Comparison of ENCODE assay signal across 8 cellular contexts in the genomic region with DNA sequence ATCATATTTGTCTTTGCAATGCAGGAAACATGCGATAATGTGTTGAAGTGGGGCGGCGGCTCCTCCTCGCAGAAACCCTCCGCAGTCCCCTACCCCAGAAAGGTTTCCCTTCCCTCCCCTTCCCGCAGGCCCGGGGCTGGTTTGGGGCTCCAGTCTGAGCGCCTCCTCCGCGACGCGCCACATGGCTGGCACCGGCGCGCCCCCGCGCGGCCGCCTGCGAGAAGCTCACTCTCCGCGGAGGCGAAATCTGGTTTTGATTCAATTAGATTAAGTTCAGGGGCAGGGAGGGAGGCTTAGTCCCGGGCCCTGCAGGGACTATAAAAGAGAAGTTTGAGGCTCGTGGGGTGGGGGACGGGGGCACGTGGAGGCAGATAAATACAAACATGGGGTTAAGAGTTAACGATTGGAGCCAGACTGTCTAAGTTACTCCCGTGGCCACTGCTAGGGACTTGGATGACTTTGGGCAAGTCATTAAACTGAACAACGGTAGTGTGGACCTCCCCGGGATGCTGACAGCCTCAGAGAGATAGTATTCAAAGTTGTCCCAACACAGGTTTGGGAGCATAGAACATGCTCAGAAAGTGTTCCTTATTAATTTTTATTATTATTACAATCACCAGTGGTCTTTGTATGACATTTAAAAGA.
DNase-seq lines count a peak whose midpoint lies in the region; ATAC-seq and TF ChIP-seq lines count a peak whose summit lies in the region.

No MANE protein-coding gene starts in this region.

- no peak overlapping the region for H3K9ac ChIP-seq in HUES64 (ENCODE audit: low read depth, low read length)

- H3K9me3 ChIP-seq in HUES64 (ENCODE audit: insufficient read depth, low read depth, low read length), result no peaks in the 10 kb centered on the region
- no peaks in the 10 kb centered on the region for H3K9me3 ChIP-seq in ascending aorta
- no peaks in the 10 kb centered on the region for H3K9me3 ChIP-seq in gastrocnemius medialis

- TF ChIP-seq CTCF in ascending aorta (IDR thresholded peaks at IDR 0.05) (peak; percentile 65 to 92 (median 83)), gastrocnemius medialis (IDR thresholded peaks at IDR 0.05 in 4 of 5, conservative IDR thresholded peaks at IDR 0.05 in 1 of 5) (peak; percentile 47 to 77 (median 68))

- no peak overlapping the region for H3K27ac ChIP-seq in HUES64 (ENCODE audit: low read depth, low read length)
- no peak overlapping the region for H3K27ac ChIP-seq in ascending aorta
- no peak overlapping the region for H3K27ac ChIP-seq in gastrocnemius medialis

- DNase-seq in Ammon's horn (ENCODE audit: low spot score) (peak; percentile 66), SW480 (ENCODE audit: low spot score) (peak; percentile 47), ascending aorta (ENCODE audit: low spot score in 2 of 2) (peak in 1 of 2 donors; percentile 61), hippocampal formation (lab: John Stamatoyannopoulos, UW) (peak; percentile 26 to 48), gastrocnemius medialis (peak; percentile 2 to 15)

- peak; percentile 77 for ATAC-seq in GM18868 (IDR thresholded peaks at IDR 0.05; ENCODE audit: unreplicated experiment)
- ATAC-seq in gastrocnemius medialis, result peak; percentile 26 to 64
- no peak for ATAC-seq in HG02763 (IDR thresholded peaks at IDR 0.05; ENCODE audit: unreplicated experiment)

- WGBS in HUES64, result 8% methylated on average over 31 of the region's 31 CpGs

- H3K36me3 ChIP-seq in HUES64 (ENCODE audit: insufficient read depth, low read length) (no peaks in the 10 kb centered on the region), ascending aorta (no peaks in the 10 kb centered on the region), gastrocnemius medialis (no peaks in the 10 kb centered on the region)

- in situ Hi-C loops in gastrocnemius medialis (cut with MboI; ENCODE audit: low sequenced_read_pairs in 4 of 4), result loop anchor here in 1 of 4 donors (10.0 kb wide), 1 partner anchor 379 kb away; no protein-coding TSS in a partner anchor

- peak overlapping the region; percentile 13; the same call in 1 of the 2 replicates for H3K4me3 ChIP-seq in HUES64 (ENCODE audit: low read length)
- H3K4me3 ChIP-seq in ascending aorta, result no peak overlapping the region
- peak overlapping the region in 1 of 4 donors; percentile 11 for H3K4me3 ChIP-seq in gastrocnemius medialis

- intact Hi-C loops in ascending aorta (cut with DNase I), result loop anchor here (1.0 to 5.0 kb wide), 2 partner anchors 375 to 467 kb away; no protein-coding TSS in a partner anchor
- intact Hi-C loops in gastrocnemius medialis (cut with DNase I; ENCODE audit: low total_unique reads), result loop anchor here (1.0 kb wide), 1 partner anchor 375 kb away; no protein-coding TSS in a partner anchor

- H3K27me3 ChIP-seq in HUES64 (ENCODE audit: insufficient read depth, low read length) (peaks cover 9% of the 10 kb centered on the region), ascending aorta (no peaks in the 10 kb centered on the region), gastrocnemius medialis (peaks cover 8 to 27% (median 15%) of the 10 kb centered on the region in 3 donors)

- H3K4me1 ChIP-seq in HUES64 (ENCODE audit: insufficient read depth, low read length), result peaks cover 15% of the 10 kb centered on the region
- no peaks in the 10 kb centered on the region for H3K4me1 ChIP-seq in ascending aorta
- peaks cover 0 to 4% of the 10 kb centered on the region in 2 donors for H3K4me1 ChIP-seq in gastrocnemius medialis

- no peak for TF ChIP-seq POLR2A in gastrocnemius medialis (IDR thresholded peaks at IDR 0.05)
